ENCODE assay signal across 25 cellular contexts in the genomic region with DNA sequence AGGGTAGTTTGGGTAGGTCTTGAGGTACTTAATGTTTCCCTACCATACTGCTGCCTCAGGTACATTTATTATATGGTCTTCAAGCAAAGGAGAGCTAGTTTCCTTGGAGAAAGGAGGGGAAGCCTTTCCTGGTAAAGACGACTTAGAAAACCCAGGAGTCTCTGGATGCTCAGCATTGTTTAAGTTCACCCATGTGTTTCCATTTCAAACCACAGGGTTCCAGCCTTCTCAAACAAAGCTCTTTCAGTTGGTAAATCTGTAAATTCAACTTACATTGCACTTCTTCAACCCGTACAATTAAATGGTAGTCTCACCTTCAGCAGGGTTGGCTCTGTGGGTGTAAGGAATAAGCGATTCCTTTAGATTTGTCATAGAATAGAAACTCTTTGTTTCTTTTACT.
A peak's percentile ranks its signal among the peaks of the same experiment; 100 is the strongest.
DNase-seq lines count a peak whose midpoint lies in the region; ATAC-seq, FAIRE-seq and TF ChIP-seq lines count a peak whose summit lies in the region.
"Had no signal": no experiment of that assay in that cellular context is flagged by ENCODE, and none has a peak within 500 bp of the region (broad histone marks: within the 10 kb centered on the region; RNA-seq: fewer than 3 reads in every experiment).

No MANE protein-coding gene starts in this region.

- H3K9ac ChIP-seq in H1 (replicated peaks in 1 of 4; ENCODE audit: extremely low read depth in 1 of 4, low read depth in 3 of 4, low read length in 3 of 4) (no peak overlapping the region), neural progenitor cell (no peak overlapping the region), endodermal cell (ENCODE audit: extremely low read depth, low read length, poor library complexity, severe bottlenecking) (no peak overlapping the region)
- H3K9ac ChIP-seq: GM23248 had no signal

- H3K36me3 ChIP-seq in H7 (replicated peaks; ENCODE audit: control insufficient read depth, insufficient read depth, low read length) = no peaks in the 10 kb centered on the region
- H3K36me3 ChIP-seq in H1 (ENCODE audit: control insufficient read depth in 2 of 4, insufficient read depth in 4 of 4, low read length in 3 of 4) = no peaks in the 10 kb centered on the region
- no peaks in the 10 kb centered on the region for H3K36me3 ChIP-seq in neural progenitor cell
- no peaks in the 10 kb centered on the region for H3K36me3 ChIP-seq in endodermal cell (ENCODE audit: control insufficient read depth, insufficient read depth, low read length)
- H3K36me3 ChIP-seq: BE2C had no signal

- 83% methylated on average over 3 of the region's 3 CpGs; no CpG with 5 or more reads in 1 of the 2 experiments for WGBS in H1 (ENCODE audit: extremely low coverage in 1 of 2, insufficient coverage in 1 of 2, insufficient read length in 1 of 2, insufficient replicate concordance in 2 of 2, low coverage in 1 of 2, low lambda C conversion rate in 2 of 2, missing lambda C conversion rate in 1 of 2), 2 experiments
- 82% methylated on average over 3 of the region's 3 CpGs; no CpG with 5 or more reads in 1 of the 2 experiments for WGBS in endodermal cell (ENCODE audit: insufficient coverage in 1 of 2, insufficient read length in 1 of 2), 2 experiments

- H3K4me1 ChIP-seq in H1 (replicated peaks in 1 of 4; ENCODE audit: control insufficient read depth in 3 of 4, insufficient read depth in 4 of 4, low read length in 3 of 4) (no peaks in the 10 kb centered on the region), neural progenitor cell (peaks cover 21% of the 10 kb centered on the region), endodermal cell (ENCODE audit: control insufficient read depth, insufficient read depth, low read length) (no peaks in the 10 kb centered on the region)
- H3K4me1 ChIP-seq: BE2C, HAP-1 had no signal

- no peak overlapping the region for H3K4me3 Mint-ChIP-seq in neural progenitor cell
- no peak overlapping the region for H3K4me3 Mint-ChIP-seq in mesothelial cell of epicardium
- H3K4me3 Mint-ChIP-seq in endodermal cell = no peak overlapping the region
- H3K4me3 Mint-ChIP-seq: CD4-positive, CD25-positive, alpha-beta regulatory T cell; CD8-positive, alpha-beta memory T cell had no signal

- CTCF ChIA-PET in H1 (lab: Charles Lee; ENCODE audit: partially characterized antibody) = interaction anchor here (0.9 to 1.6 kb wide), 2 partner anchors 10 to 17 kb away, joined by 4 to 5 read pairs; no protein-coding TSS in a partner anchor

- TF ChIP-seq POLR2A in H1 (IDR thresholded peaks at IDR 0.05; ENCODE audit: control extremely low read depth in 1 of 2, low read depth in 2 of 2, low read length in 2 of 2) = no peak

- no peak for TF ChIP-seq EP300 in H1 (IDR thresholded peaks at IDR 0.05; ENCODE audit: borderline replicate concordance in 1 of 2, low read depth in 2 of 2, low read length in 2 of 2)

- POLR2A ChIA-PET in H1 (lab: Charles Lee; ENCODE audit: partially characterized antibody) = no interaction called here

- DNase-seq in H7 (peak; percentile 4), H1 (ENCODE audit: low read depth in 1 of 2, low spot score in 2 of 2) (no peak), iPS-NIHi11 (ENCODE audit: low spot score) (peak; percentile 23), neural progenitor cell (ENCODE audit: low spot score) (peak; percentile 62), mesothelial cell of epicardium (ENCODE audit: low spot score in 2 of 2, unreplicated experiment in 2 of 2) (no peak), endodermal cell (no peak)
- no peak for DNase-seq in NK-92 treated with Interleukin-12 subunit alpha and Interleukin-12 subunit beta, amount 100 ng/mL, for 24 hours (lab: John Stamatoyannopoulos, UW)
- DNase-seq: 8988T; BE2C; C1 segment of cervical spinal cord; CD4-positive, CD25-positive, alpha-beta regulatory T cell; CD8-positive, alpha-beta memory T cell; COR-L47; DMS 273 treated with DMSO at 0.1 percent for 48 hours; DMS53; DND-41; EL; GM23248; IMR-90; KBM-7 had no signal

- H4K8ac ChIP-seq in H1 (ENCODE audit: extremely low read depth, insufficient read depth, low read length) = no peak overlapping the region

- H2AK5ac ChIP-seq in H1 (ENCODE audit: low read depth, low read length) = no peak overlapping the region

- no peak for FAIRE-seq in H1 (lab: Jason Lieb, UNC)
- FAIRE-seq: GM12878, GM19239 had no signal

- H4K20me1 ChIP-seq in H1 (replicated peaks in 1 of 2; ENCODE audit: control insufficient read depth in 1 of 2, insufficient read depth in 2 of 2, low read length in 2 of 2) = no peaks in the 10 kb centered on the region
- H4K20me1 ChIP-seq in neural progenitor cell (ENCODE audit: low read depth) = no peaks in the 10 kb centered on the region

- H3K18ac ChIP-seq in H1 (ENCODE audit: extremely low read depth, low read length) = no peak overlapping the region

- no peak overlapping the region for H2BK20ac ChIP-seq in H1 (ENCODE audit: low read length)

- H3K27ac ChIP-seq in H1 (ENCODE audit: low read depth, low read length) = no peak overlapping the region
- H3K27ac ChIP-seq in neural progenitor cell = no peak overlapping the region
- H3K27ac ChIP-seq in endodermal cell (ENCODE audit: low read depth, low read length) = no peak overlapping the region
- H3K27ac ChIP-seq: GM23248, HL-60 had no signal

- no peaks in the 10 kb centered on the region for H3K79me2 ChIP-seq in H1 (ENCODE audit: control insufficient read depth in 1 of 2, insufficient read depth in 2 of 2, low read length in 2 of 2)
- no peaks in the 10 kb centered on the region for H3K79me2 ChIP-seq in neural progenitor cell (ENCODE audit: low read depth)

- H3K23ac ChIP-seq in H1 (ENCODE audit: insufficient read length) = no peak overlapping the region

- no peak overlapping the region for H2BK15ac ChIP-seq in H1 (ENCODE audit: low read length)

- no peak overlapping the region for H2BK120ac ChIP-seq in H1 (replicated peaks; ENCODE audit: low read depth, low read length)

- TF ChIP-seq CTCF in H1 (IDR thresholded peaks at IDR 0.05; ENCODE audit: control extremely low read depth in 1 of 3, insufficient read depth in 1 of 3, low read depth in 1 of 3, low read length in 3 of 3) (no peak), neural progenitor cell (IDR thresholded peaks at IDR 0.05) (no peak), mesothelial cell of epicardium (IDR thresholded peaks at IDR 0.05; ENCODE audit: unreplicated experiment) (no peak), endodermal cell (conservative IDR thresholded peaks at IDR 0.05) (no peak)

- no peak overlapping the region for H3K27ac Mint-ChIP-seq in neural progenitor cell
- H3K27ac Mint-ChIP-seq in mesothelial cell of epicardium = no peak overlapping the region
- no peak overlapping the region for H3K27ac Mint-ChIP-seq in endodermal cell
- H3K27ac Mint-ChIP-seq: CD4-positive, CD25-positive, alpha-beta regulatory T cell; CD8-positive, alpha-beta memory T cell had no signal

- TF ChIP-seq RAD21 in H1 (IDR thresholded peaks at IDR 0.05 in 1 of 2, conservative IDR thresholded peaks at IDR 0.05 in 1 of 2; ENCODE audit: low read depth in 2 of 2, low read length in 2 of 2) = no peak

- H3K9me3 ChIP-seq in H1 (ENCODE audit: insufficient read depth in 2 of 2, low read depth in 1 of 2, low read length in 1 of 2) (peaks cover 0 to 6% of the 10 kb centered on the region in 2 experiments; a peak in 2 of 4 replicates), neural progenitor cell (ENCODE audit: low read depth) (peaks cover 4% of the 10 kb centered on the region), endodermal cell (ENCODE audit: control insufficient read depth, low read length) (peaks cover 9% of the 10 kb centered on the region)
- H3K9me3 ChIP-seq: HAP-1 had no signal

- no peak overlapping the region for H2BK12ac ChIP-seq in H1 (ENCODE audit: low read depth, low read length)

- no peaks in the 10 kb centered on the region for H3K79me1 ChIP-seq in H1 (ENCODE audit: low read depth, low read length)

- no peaks in the 10 kb centered on the region for H3K23me2 ChIP-seq in H1 (ENCODE audit: low read depth, low read length)

- peaks cover 2% of the 10 kb centered on the region for H3K27me3 Mint-ChIP-seq in neural progenitor cell (ENCODE audit: insufficient read depth, low read depth)
- H3K27me3 Mint-ChIP-seq in mesothelial cell of epicardium (ENCODE audit: low read depth) = no peaks in the 10 kb centered on the region
- no peaks in the 10 kb centered on the region for H3K27me3 Mint-ChIP-seq in endodermal cell (ENCODE audit: insufficient read depth)
- H3K27me3 Mint-ChIP-seq: CD4-positive, CD25-positive, alpha-beta regulatory T cell; CD8-positive, alpha-beta memory T cell had no signal

- H3K27me3 ChIP-seq in H7 (ENCODE audit: control insufficient read depth, insufficient read depth, low read length) (no peaks in the 10 kb centered on the region), H1 (replicated peaks in 1 of 4; ENCODE audit: control insufficient read depth in 3 of 4, extremely low read depth in 1 of 4, insufficient read depth in 3 of 4, low read length in 3 of 4) (peaks cover 0 to 1% (median 0%) of the 10 kb centered on the region in 4 experiments; a peak in 1 of 7 replicates), neural progenitor cell (no peaks in the 10 kb centered on the region), endodermal cell (ENCODE audit: control insufficient read depth, insufficient read depth, low read length, poor library complexity, severe bottlenecking) (no peaks in the 10 kb centered on the region)
- H3K27me3 ChIP-seq: BE2C had no signal

- H3K36me3 Mint-ChIP-seq in neural progenitor cell = peaks cover 3% of the 10 kb centered on the region
- H3K36me3 Mint-ChIP-seq in mesothelial cell of epicardium = peaks cover 27% of the 10 kb centered on the region
- H3K36me3 Mint-ChIP-seq in endodermal cell (ENCODE audit: low read depth) = no peaks in the 10 kb centered on the region
- H3K36me3 Mint-ChIP-seq: CD4-positive, CD25-positive, alpha-beta regulatory T cell; CD8-positive, alpha-beta memory T cell had no signal

- H3K4me3 ChIP-seq in H7 (ENCODE audit: insufficient read depth, low read depth, low read length) (no peak overlapping the region), H1 (ENCODE audit: extremely low read depth in 1 of 4, insufficient read depth in 2 of 4, low read depth in 3 of 4, low read length in 4 of 4) (no peak overlapping the region), neural progenitor cell (no peak overlapping the region), endodermal cell (ENCODE audit: low read length) (no peak overlapping the region)
- H3K4me3 ChIP-seq: GM12878, GM23248, HAP-1 had no signal

- H3K9me3 Mint-ChIP-seq in neural progenitor cell (peaks cover 52% of the 10 kb centered on the region), mesothelial cell of epicardium (peaks cover 59% of the 10 kb centered on the region), endodermal cell (peaks cover 35% of the 10 kb centered on the region)

- H3K4ac ChIP-seq in H1 (replicated peaks; ENCODE audit: insufficient read length, low read depth, low read length) = no peak overlapping the region

- H2AFZ ChIP-seq in H1 (ENCODE audit: low read length) = 0 out of 2 replicates have a peak overlapping the region, but pooled peaks have one; percentile 20
- H2AFZ ChIP-seq in neural progenitor cell (replicated peaks) = no peak overlapping the region
- H2AFZ ChIP-seq: GM23248 had no signal

- no peak overlapping the region for H4K91ac ChIP-seq in H1 (replicated peaks; ENCODE audit: insufficient read length, low read length)

- H3K56ac ChIP-seq in H1 (replicated peaks; ENCODE audit: insufficient read length, low read depth, low read length) = no peak overlapping the region

- H3K4me1 Mint-ChIP-seq in neural progenitor cell (peaks cover 6% of the 10 kb centered on the region), mesothelial cell of epicardium (no peaks in the 10 kb centered on the region), endodermal cell (peaks cover 9% of the 10 kb centered on the region)
- H3K4me1 Mint-ChIP-seq: CD4-positive, CD25-positive, alpha-beta regulatory T cell; CD8-positive, alpha-beta memory T cell had no signal

- no peak overlapping the region for H3K14ac ChIP-seq in H1 (ENCODE audit: insufficient read length)

- no peak overlapping the region for H2BK5ac ChIP-seq in H1 (ENCODE audit: low read depth, low read length)

- H4K5ac ChIP-seq in H1 (ENCODE audit: insufficient read length, low read depth, low read length) = no peak overlapping the region

- ATAC-seq in HG03139 (IDR thresholded peaks at IDR 0.05; ENCODE audit: unreplicated experiment) = no peak
- ATAC-seq: GM12878 had no signal

- H3K4me2 ChIP-seq in H1 (ENCODE audit: insufficient read depth in 1 of 2, low read depth in 2 of 2, low read length in 2 of 2) = no peak overlapping the region
- peak overlapping the region; percentile 17 for H3K4me2 ChIP-seq in neural progenitor cell

- peaks cover 8% of the 10 kb centered on the region for H3F3A ChIP-seq in neural progenitor cell (ENCODE audit: low read depth)

Comparison
In these comparisons a context has a peak if more than half of its experiments do, and no peak if none do; other contexts are left out.
1. DNase-seq: peak in H7 (single experiment), iPS-NIHi11 (single experiment) and neural progenitor cell (single experiment); none in H1 (0 of 2), NK-92 treated with Interleukin-12 subunit alpha and Interleukin-12 subunit beta, amount 100 ng/mL, for 24 hours (single experiment), mesothelial cell of epicardium (0 of 2) and endodermal cell (single experiment).